Comparison of ENCODE assay signal across 23 cellular contexts in genomic region chr11:10803676-10804075, GRCh38. TPM values are rescaled to one million over a fixed set of nuclear protein-coding genes. Genes with fewer than 3 reads are reported as not detected.
DNase-seq lines count a peak whose midpoint lies in the region; ATAC-seq and TF ChIP-seq lines count a peak whose summit lies in the region.
"Had no signal": no experiment of that assay in that cellular context is flagged by ENCODE, and none has a peak within 500 bp of the region (broad histone marks: within the 10 kb centered on the region; RNA-seq: fewer than 3 reads in every experiment).

No MANE protein-coding gene starts in this region.

- no peak overlapping the region for H3K4me3 Mint-ChIP-seq in activated naive CD4-positive, alpha-beta T cell treated with anti-CD3 and anti-CD28 coated beads for 36 hours
- peak overlapping the region in 1 of 2 donors; percentile 40 for H3K4me3 Mint-ChIP-seq in stimulated activated naive CD8-positive, alpha-beta T cell treated with anti-CD3 and anti-CD28 coated beads, Interleukin-15, amount 100 ng/mL, for 72 hours
- H3K4me3 Mint-ChIP-seq: stimulated activated memory B cell treated with anti-CD40 and anti-IgM and Interleukin-4, amounts not matched to agents 10 μg/mL and 1 μg/mL and 100 μg/mL, for 72 hours had no signal

- no peak for DNase-seq in activated naive CD4-positive, alpha-beta T cell treated with anti-CD3 and anti-CD28 coated beads for 36 hours
- DNase-seq in activated naive CD4-positive, alpha-beta T cell (lab: John Stamatoyannopoulos, UW): no peak
- no peak for DNase-seq in SK-N-MC (ENCODE audit: low read depth, low spot score)
- DNase-seq in fibroblast of mammary gland (ENCODE audit: low read depth): peak; percentile 62
- no peak for DNase-seq in stimulated activated naive CD8-positive, alpha-beta T cell treated with anti-CD3 and anti-CD28 coated beads, Interleukin-15, amount 100 ng/mL, for 72 hours
- no peak for DNase-seq in left ventricle myocardium superior
- no peak for DNase-seq in DMS153 (lab: John Stamatoyannopoulos, UW)
- DNase-seq in NCI-H2171 (lab: John Stamatoyannopoulos, UW): no peak
- DNase-seq: activated CD4-positive, CD25-positive, alpha-beta regulatory T cell; activated CD8-positive, alpha-beta memory T cell treated with anti-CD3 and anti-CD28 coated beads, Interleukin-2, amount 50 U/mL, for 4 hours; Caco-2; central memory CD4-positive, alpha-beta T cell; effector CD4-positive, alpha-beta T cell; hypothalamus; Karpas-422; kidney glomerular epithelial cell; NCI-H146; NCI-H345; T-helper 2 cell had no signal

- peaks cover 74% of the 10 kb centered on the region for H3K4me1 Mint-ChIP-seq in activated naive CD4-positive, alpha-beta T cell treated with anti-CD3 and anti-CD28 coated beads for 36 hours (ENCODE audit: low read depth)
- H3K4me1 Mint-ChIP-seq in stimulated activated naive CD8-positive, alpha-beta T cell treated with anti-CD3 and anti-CD28 coated beads, Interleukin-15, amount 100 ng/mL, for 72 hours: peaks cover 92% of the 10 kb centered on the region

- peaks cover 84% of the 10 kb centered on the region for H3K36me3 Mint-ChIP-seq in activated naive CD4-positive, alpha-beta T cell treated with anti-CD3 and anti-CD28 coated beads for 36 hours (ENCODE audit: low read depth)

- H3K9me3 ChIP-seq in SK-N-MC (ENCODE audit: low read depth, low read length): no peaks in the 10 kb centered on the region
- H3K9me3 ChIP-seq: Caco-2, HAP-1 had no signal

- intact Hi-C loops in activated naive CD4-positive, alpha-beta T cell treated with anti-CD3 and anti-CD28 coated beads for 36 hours (cut with micrococcal nuclease): no loop called here
- intact Hi-C loops in left ventricle myocardium superior (cut with micrococcal nuclease): no loop called here

- no peaks in the 10 kb centered on the region for H3K9me3 Mint-ChIP-seq in activated naive CD4-positive, alpha-beta T cell treated with anti-CD3 and anti-CD28 coated beads for 36 hours
- H3K9me3 Mint-ChIP-seq in stimulated activated naive CD8-positive, alpha-beta T cell treated with anti-CD3 and anti-CD28 coated beads, Interleukin-15, amount 100 ng/mL, for 72 hours: no peaks in the 10 kb centered on the region
- H3K9me3 Mint-ChIP-seq: stimulated activated memory B cell treated with anti-CD40 and anti-IgM and Interleukin-4, amounts not matched to agents 10 μg/mL and 1 μg/mL and 100 μg/mL, for 72 hours had no signal

- no peak overlapping the region for H3K9ac ChIP-seq in SK-N-MC (ENCODE audit: insufficient read length)
- H3K9ac ChIP-seq: parathyroid adenoma had no signal

- no peak for ATAC-seq in stimulated activated naive CD8-positive, alpha-beta T cell treated with anti-CD3 and anti-CD28 coated beads, Interleukin-15, amount 100 ng/mL, for 72 hours
- no peak for ATAC-seq in left ventricle myocardium superior
- ATAC-seq: stimulated activated memory B cell treated with anti-CD40 and anti-IgM and Interleukin-4, amounts not matched to agents 10 μg/mL and 1 μg/mL and 100 μg/mL, for 72 hours had no signal

- peak overlapping the region; percentile 47 for H3K27ac ChIP-seq in SK-N-MC
- H3K27ac ChIP-seq: parathyroid adenoma, skin epidermis had no signal

- no peaks in the 10 kb centered on the region for H3K27me3 Mint-ChIP-seq in activated naive CD4-positive, alpha-beta T cell treated with anti-CD3 and anti-CD28 coated beads for 36 hours (ENCODE audit: low read depth)
- no peaks in the 10 kb centered on the region for H3K27me3 Mint-ChIP-seq in stimulated activated naive CD8-positive, alpha-beta T cell treated with anti-CD3 and anti-CD28 coated beads, Interleukin-15, amount 100 ng/mL, for 72 hours
- H3K27me3 Mint-ChIP-seq: stimulated activated memory B cell treated with anti-CD40 and anti-IgM and Interleukin-4, amounts not matched to agents 10 μg/mL and 1 μg/mL and 100 μg/mL, for 72 hours had no signal

- TF ChIP-seq CTCF in fibroblast of mammary gland (conservative IDR thresholded peaks at IDR 0.05; ENCODE audit: control insufficient read depth, insufficient read depth, low read depth, low read length): no peak

- no peak overlapping the region for H3K4me3 ChIP-seq in SK-N-MC
- H3K4me3 ChIP-seq in fibroblast of mammary gland (ENCODE audit: control insufficient read depth, low read depth, low read length): no peak overlapping the region
- H3K4me3 ChIP-seq: HAP-1, skin epidermis had no signal

- H3K27ac Mint-ChIP-seq in activated naive CD4-positive, alpha-beta T cell treated with anti-CD3 and anti-CD28 coated beads for 36 hours: peak overlapping the region; percentile 10
- peak overlapping the region; percentile 6 to 57 for H3K27ac Mint-ChIP-seq in stimulated activated naive CD8-positive, alpha-beta T cell treated with anti-CD3 and anti-CD28 coated beads, Interleukin-15, amount 100 ng/mL, for 72 hours
- H3K27ac Mint-ChIP-seq: stimulated activated memory B cell treated with anti-CD40 and anti-IgM and Interleukin-4, amounts not matched to agents 10 μg/mL and 1 μg/mL and 100 μg/mL, for 72 hours had no signal

- H3K36me3 ChIP-seq in SK-N-MC (ENCODE audit: insufficient read depth, low read length): peaks cover 91% of the 10 kb centered on the region

- CTCF ChIA-PET in activated naive CD4-positive, alpha-beta T cell treated with anti-CD3 and anti-CD28 coated beads for 36 hours (lab: Charles Lee): interaction anchor here (0.8 to 3.6 kb wide), 4 partner anchors 10 to 224 kb away, joined by 3 to 32 read pairs (median 4); no protein-coding TSS in a partner anchor

RNA-seq across cellular contexts. Expression of gene EIF4G2, which starts 5.0 kb away (rescaled TPM):
- total RNA-seq in activated naive CD4-positive, alpha-beta T cell treated with anti-CD3 and anti-CD28 coated beads for 36 hours: 100 to 1,000 TPM; 640 to 734 TPM
- total RNA-seq in left ventricle myocardium superior: 739 TPM

RNA-seq across cellular contexts. Expression of gene CTR9, which starts 52.6 kb away (rescaled TPM):
- total RNA-seq in activated naive CD4-positive, alpha-beta T cell treated with anti-CD3 and anti-CD28 coated beads for 36 hours: 10 to 100 TPM; 28.7 to 29.7 TPM
- 25.6 TPM for total RNA-seq in left ventricle myocardium superior

RNA-seq across cellular contexts. Expression of gene ZBED5, which starts 54.2 kb away (rescaled TPM):
- 10 to 100 TPM; 50.4 to 52.4 TPM for total RNA-seq in activated naive CD4-positive, alpha-beta T cell treated with anti-CD3 and anti-CD28 coated beads for 36 hours
- total RNA-seq in left ventricle myocardium superior: 41.7 TPM
